In genomic region chr7:158585721-158586498, GRCh38 we compare ENCODE assay signal across 8 cellular contexts. TPM values are rescaled to one million over a fixed set of nuclear protein-coding genes. Genes with fewer than 3 reads are reported as not detected.
DNase-seq lines count a peak whose midpoint lies in the region; ATAC-seq lines count a peak whose summit lies in the region.

No MANE protein-coding gene starts in this region.

- no peak for ATAC-seq in activated T-cell treated with anti-CD3 and anti-CD28 coated beads, Interleukin-2, amount 50 U/mL, for 4 hours
- no peak for ATAC-seq in stimulated activated naive B cell treated with anti-CD40 and anti-IgM and Interleukin-4, amounts not matched to agents 10 μg/mL and 1 μg/mL and 100 μg/mL, for 72 hours (replicated peaks)
- ATAC-seq in GM21515 (IDR thresholded peaks at IDR 0.05; ENCODE audit: unreplicated experiment), result no peak

- DNase-seq in activated T-cell treated with anti-CD3 and anti-CD28 coated beads, Interleukin-2, amount 50 U/mL, for 4 hours, result no peak
- DNase-seq in activated T-cell treated with anti-CD3 and anti-CD28 coated beads for 4 hours, result no peak
- DNase-seq in SW480 (ENCODE audit: low spot score), result peak; percentile 16
- no peak for DNase-seq in stimulated activated naive B cell treated with anti-CD40 and anti-IgM and Interleukin-4, amounts not matched to agents 10 μg/mL and 1 μg/mL and 100 μg/mL, for 72 hours
- no peak for DNase-seq in ureter (ENCODE audit: low spot score)
- no peak for DNase-seq in cerebellar cortex (ENCODE audit: low spot score)

- H3K27me3 ChIP-seq in iPS-18a (ENCODE audit: control insufficient read depth, insufficient read depth, low read length), result peaks cover 57% of the 10 kb centered on the region

- H3K36me3 Mint-ChIP-seq in activated T-cell treated with anti-CD3 and anti-CD28 coated beads, Interleukin-2, amount 50 U/mL, for 4 hours (ENCODE audit: insufficient read depth), result no peaks in the 10 kb centered on the region
- H3K36me3 Mint-ChIP-seq in stimulated activated naive B cell treated with anti-CD40 and anti-IgM and Interleukin-4, amounts not matched to agents 10 μg/mL and 1 μg/mL and 100 μg/mL, for 72 hours, result peaks cover 3% of the 10 kb centered on the region in 2 donors

- H3K9ac ChIP-seq in iPS-18a (ENCODE audit: low read length), result no peak overlapping the region

- H3K4me1 ChIP-seq in iPS-18a (ENCODE audit: control insufficient read depth, low read depth, low read length), result no peaks in the 10 kb centered on the region

- peak overlapping the region; percentile 44 for H3K27ac Mint-ChIP-seq in stimulated activated naive B cell treated with anti-CD40 and anti-IgM and Interleukin-4, amounts not matched to agents 10 μg/mL and 1 μg/mL and 100 μg/mL, for 72 hours

- H3K27me3 Mint-ChIP-seq in activated T-cell treated with anti-CD3 and anti-CD28 coated beads, Interleukin-2, amount 50 U/mL, for 4 hours (ENCODE audit: low read depth), result peaks cover 51% of the 10 kb centered on the region
- H3K27me3 Mint-ChIP-seq in stimulated activated naive B cell treated with anti-CD40 and anti-IgM and Interleukin-4, amounts not matched to agents 10 μg/mL and 1 μg/mL and 100 μg/mL, for 72 hours, result peaks cover 53 to 64% of the 10 kb centered on the region in 2 donors

- H3K4me3 Mint-ChIP-seq in activated T-cell treated with anti-CD3 and anti-CD28 coated beads, Interleukin-2, amount 50 U/mL, for 4 hours, result peak overlapping the region; percentile 68
- H3K4me3 Mint-ChIP-seq in stimulated activated naive B cell treated with anti-CD40 and anti-IgM and Interleukin-4, amounts not matched to agents 10 μg/mL and 1 μg/mL and 100 μg/mL, for 72 hours, result peak overlapping the region; percentile 49 to 65

- peak overlapping the region; percentile 30 for H3K4me3 ChIP-seq in iPS-18a (ENCODE audit: low read length)

- no peaks in the 10 kb centered on the region for H3K9me3 Mint-ChIP-seq in activated T-cell treated with anti-CD3 and anti-CD28 coated beads, Interleukin-2, amount 50 U/mL, for 4 hours
- H3K9me3 Mint-ChIP-seq in stimulated activated naive B cell treated with anti-CD40 and anti-IgM and Interleukin-4, amounts not matched to agents 10 μg/mL and 1 μg/mL and 100 μg/mL, for 72 hours, result peaks cover 4 to 8% of the 10 kb centered on the region in 2 donors

- no peak overlapping the region for H3K27ac ChIP-seq in iPS-18a (ENCODE audit: low read length)

- H3K36me3 ChIP-seq in iPS-18a (ENCODE audit: control insufficient read depth, low read depth, low read length), result no peaks in the 10 kb centered on the region

- H3K4me1 Mint-ChIP-seq in activated T-cell treated with anti-CD3 and anti-CD28 coated beads, Interleukin-2, amount 50 U/mL, for 4 hours (ENCODE audit: low read depth), result peaks cover 9% of the 10 kb centered on the region
- H3K4me1 Mint-ChIP-seq in stimulated activated naive B cell treated with anti-CD40 and anti-IgM and Interleukin-4, amounts not matched to agents 10 μg/mL and 1 μg/mL and 100 μg/mL, for 72 hours, result peaks cover 11 to 16% of the 10 kb centered on the region in 2 donors

- H3K9me3 ChIP-seq in iPS-18a (ENCODE audit: control insufficient read depth, low read depth, low read length), result no peaks in the 10 kb centered on the region

RNA-seq across cellular contexts. Expression of gene PTPRN2, which starts 1.7 kb away (rescaled TPM):
- under 1 TPM; 0.43 to 0.66 (median 0.63) TPM for total RNA-seq in activated T-cell treated with anti-CD3 and anti-CD28 coated beads, Interleukin-2, amount 50 U/mL, for 4 hours
- total RNA-seq in ureter, result 7.8 TPM
